ENCODE assay signal across 18 cellular contexts in genomic region chrX:19782419-19782818, GRCh38.
A peak's percentile ranks its signal among the peaks of the same experiment; 100 is the strongest.
DNase-seq lines count a peak whose midpoint lies in the region; ATAC-seq lines count a peak whose summit lies in the region.
"Had no signal": no experiment of that assay in that cellular context is flagged by ENCODE, and none has a peak within 500 bp of the region (broad histone marks: within the 10 kb centered on the region; RNA-seq: fewer than 3 reads in every experiment).

No MANE protein-coding gene starts in this region.

- H3K36me3 ChIP-seq in naive thymus-derived CD4-positive, alpha-beta T cell (ENCODE audit: control insufficient read depth in 2 of 3, insufficient read depth in 3 of 3, low read length in 3 of 3): no peaks in the 10 kb centered on the region
- H3K36me3 ChIP-seq: BE2C, MG63 had no signal

- H3K4me3 Mint-ChIP-seq in stimulated activated naive CD8-positive, alpha-beta T cell treated with anti-CD3 and anti-CD28 coated beads, Interleukin-15, Interleukin-2, amounts not matched to agents 100 ng/mL and 50 ng/mL, for 24 hours: no peak overlapping the region
- no peak overlapping the region for H3K4me3 Mint-ChIP-seq in stimulated activated naive CD8-positive, alpha-beta T cell treated with anti-CD3 and anti-CD28 coated beads, Interleukin-15, amount 100 ng/mL, for 72 hours
- H3K4me3 Mint-ChIP-seq in activated naive CD8-positive, alpha-beta T cell treated with anti-CD3 and anti-CD28 coated beads for 36 hours: peak overlapping the region; percentile 18
- H3K4me3 Mint-ChIP-seq in naive thymus-derived CD4-positive, alpha-beta T cell: peak overlapping the region in 4 of 10 donors; percentile 16 to 28 (median 20)
- H3K4me3 Mint-ChIP-seq: H9 had no signal

- intact Hi-C loops in naive thymus-derived CD4-positive, alpha-beta T cell (cut with micrococcal nuclease): no loop called here

- peaks cover 71% of the 10 kb centered on the region for H3K4me1 Mint-ChIP-seq in stimulated activated naive CD8-positive, alpha-beta T cell treated with anti-CD3 and anti-CD28 coated beads, Interleukin-15, Interleukin-2, amounts not matched to agents 100 ng/mL and 50 ng/mL, for 24 hours (ENCODE audit: low read depth)
- peaks cover 73% of the 10 kb centered on the region for H3K4me1 Mint-ChIP-seq in stimulated activated naive CD8-positive, alpha-beta T cell treated with anti-CD3 and anti-CD28 coated beads, Interleukin-15, amount 100 ng/mL, for 72 hours
- H3K4me1 Mint-ChIP-seq in activated naive CD8-positive, alpha-beta T cell treated with anti-CD3 and anti-CD28 coated beads for 36 hours: peaks cover 50% of the 10 kb centered on the region
- H3K4me1 Mint-ChIP-seq in naive thymus-derived CD4-positive, alpha-beta T cell: peaks cover 18 to 73% (median 60%) of the 10 kb centered on the region in 7 donors
- H3K4me1 Mint-ChIP-seq: H9 had no signal

- H3K4me3 ChIP-seq in naive thymus-derived CD4-positive, alpha-beta T cell (ENCODE audit: low read length): no peak overlapping the region
- H3K4me3 ChIP-seq: MG63 had no signal

- H3K9me3 ChIP-seq in naive thymus-derived CD4-positive, alpha-beta T cell (ENCODE audit: control insufficient read depth in 2 of 3, low read length in 3 of 3): no peaks in the 10 kb centered on the region
- H3K9me3 ChIP-seq: BE2C, MG63 had no signal

- no peaks in the 10 kb centered on the region for H3K9me3 Mint-ChIP-seq in stimulated activated naive CD8-positive, alpha-beta T cell treated with anti-CD3 and anti-CD28 coated beads, Interleukin-15, Interleukin-2, amounts not matched to agents 100 ng/mL and 50 ng/mL, for 24 hours
- no peaks in the 10 kb centered on the region for H3K9me3 Mint-ChIP-seq in stimulated activated naive CD8-positive, alpha-beta T cell treated with anti-CD3 and anti-CD28 coated beads, Interleukin-15, amount 100 ng/mL, for 72 hours
- peaks cover 7% of the 10 kb centered on the region for H3K9me3 Mint-ChIP-seq in activated naive CD8-positive, alpha-beta T cell treated with anti-CD3 and anti-CD28 coated beads for 36 hours
- peaks cover 0 to 13% (median 0%) of the 10 kb centered on the region in 11 donors for H3K9me3 Mint-ChIP-seq in naive thymus-derived CD4-positive, alpha-beta T cell

- peaks cover 20% of the 10 kb centered on the region for H3K36me3 Mint-ChIP-seq in stimulated activated naive CD8-positive, alpha-beta T cell treated with anti-CD3 and anti-CD28 coated beads, Interleukin-15, Interleukin-2, amounts not matched to agents 100 ng/mL and 50 ng/mL, for 24 hours (ENCODE audit: low read depth)
- peaks cover 53% of the 10 kb centered on the region for H3K36me3 Mint-ChIP-seq in activated naive CD8-positive, alpha-beta T cell treated with anti-CD3 and anti-CD28 coated beads for 36 hours
- H3K36me3 Mint-ChIP-seq in naive thymus-derived CD4-positive, alpha-beta T cell: peaks cover 0 to 52% (median 19%) of the 10 kb centered on the region in 5 donors

- H3K27me3 ChIP-seq in naive thymus-derived CD4-positive, alpha-beta T cell (ENCODE audit: control insufficient read depth in 2 of 2, insufficient read depth in 2 of 2, low read length in 2 of 2): no peaks in the 10 kb centered on the region
- H3K27me3 ChIP-seq: BE2C, MG63 had no signal

- ATAC-seq in stimulated activated naive CD8-positive, alpha-beta T cell treated with anti-CD3 and anti-CD28 coated beads, Interleukin-15, amount 100 ng/mL, for 72 hours: no peak
- ATAC-seq in naive thymus-derived CD4-positive, alpha-beta T cell: no peak
- ATAC-seq in HG03025 (IDR thresholded peaks at IDR 0.05; ENCODE audit: low FRiP score, unreplicated experiment): no peak
- no peak for ATAC-seq in GM21390 (IDR thresholded peaks at IDR 0.05; ENCODE audit: unreplicated experiment)
- ATAC-seq: HepG2 had no signal

- DNase-seq in stimulated activated naive CD8-positive, alpha-beta T cell treated with anti-CD3 and anti-CD28 coated beads, Interleukin-15, amount 100 ng/mL, for 72 hours: no peak
- no peak for DNase-seq in activated naive CD8-positive, alpha-beta T cell treated with anti-CD3 and anti-CD28 coated beads for 36 hours
- DNase-seq in naive thymus-derived CD4-positive, alpha-beta T cell: no peak
- DNase-seq in activated T-cell treated with anti-CD3 and anti-CD28 coated beads, Interleukin-2, amount 50 U/mL, for 48 hours: no peak
- DNase-seq: BE2C, COR-L47, H9, MG63, NCI-H1092 treated with DMSO at 0.1 percent for 48 hours, NCI-H1694, NCI-H2107, NCI-H345 had no signal

- POLR2A ChIA-PET in naive thymus-derived CD4-positive, alpha-beta T cell (lab: Charles Lee): no interaction called here

- no peak overlapping the region for H3K27ac ChIP-seq in naive thymus-derived CD4-positive, alpha-beta T cell (ENCODE audit: low read depth, low read length)
- H3K27ac ChIP-seq: KMS-11, RWPE1 had no signal

- H3K4me1 ChIP-seq in naive thymus-derived CD4-positive, alpha-beta T cell (ENCODE audit: control insufficient read depth in 2 of 2, insufficient read depth in 2 of 2, low read length in 2 of 2): peaks cover 23 to 40% of the 10 kb centered on the region in 2 donors
- H3K4me1 ChIP-seq: BE2C had no signal

- no peaks in the 10 kb centered on the region for H3K27me3 Mint-ChIP-seq in stimulated activated naive CD8-positive, alpha-beta T cell treated with anti-CD3 and anti-CD28 coated beads, Interleukin-15, Interleukin-2, amounts not matched to agents 100 ng/mL and 50 ng/mL, for 24 hours
- H3K27me3 Mint-ChIP-seq in stimulated activated naive CD8-positive, alpha-beta T cell treated with anti-CD3 and anti-CD28 coated beads, Interleukin-15, amount 100 ng/mL, for 72 hours: no peaks in the 10 kb centered on the region
- H3K27me3 Mint-ChIP-seq in activated naive CD8-positive, alpha-beta T cell treated with anti-CD3 and anti-CD28 coated beads for 36 hours: no peaks in the 10 kb centered on the region
- H3K27me3 Mint-ChIP-seq in naive thymus-derived CD4-positive, alpha-beta T cell: no peaks in the 10 kb centered on the region

- CTCF ChIA-PET in naive thymus-derived CD4-positive, alpha-beta T cell (lab: Charles Lee): no interaction called here

- H3K27ac Mint-ChIP-seq in stimulated activated naive CD8-positive, alpha-beta T cell treated with anti-CD3 and anti-CD28 coated beads, Interleukin-15, Interleukin-2, amounts not matched to agents 100 ng/mL and 50 ng/mL, for 24 hours: peak overlapping the region; percentile 40
- no peak overlapping the region for H3K27ac Mint-ChIP-seq in stimulated activated naive CD8-positive, alpha-beta T cell treated with anti-CD3 and anti-CD28 coated beads, Interleukin-15, amount 100 ng/mL, for 72 hours
- H3K27ac Mint-ChIP-seq in activated naive CD8-positive, alpha-beta T cell treated with anti-CD3 and anti-CD28 coated beads for 36 hours: no peak overlapping the region
- H3K27ac Mint-ChIP-seq in naive thymus-derived CD4-positive, alpha-beta T cell: peak overlapping the region in 7 of 9 donors; percentile 9 to 83 (median 52)
- H3K27ac Mint-ChIP-seq: H9 had no signal

Comparison
In these comparisons a context has a peak if more than half of its experiments do, and no peak if none do; other contexts are left out.
1. H3K27ac Mint-ChIP-seq: peak in stimulated activated naive CD8-positive, alpha-beta T cell treated with anti-CD3 and anti-CD28 coated beads, Interleukin-15, Interleukin-2, amounts not matched to agents 100 ng/mL and 50 ng/mL, for 24 hours (single experiment) and naive thymus-derived CD4-positive, alpha-beta T cell (7 of 9); none in stimulated activated naive CD8-positive, alpha-beta T cell treated with anti-CD3 and anti-CD28 coated beads, Interleukin-15, amount 100 ng/mL, for 72 hours (0 of 2) and activated naive CD8-positive, alpha-beta T cell treated with anti-CD3 and anti-CD28 coated beads for 36 hours (single experiment).